In genomic region chr1:243945727-243946126, GRCh38 we compare ENCODE assay signal across 25 cellular contexts.
"Had no signal": no experiment of that assay in that cellular context is flagged by ENCODE, and none has a peak within 500 bp of the region (broad histone marks: within the 10 kb centered on the region; RNA-seq: fewer than 3 reads in every experiment).

No MANE protein-coding gene starts in this region.

- H3K9me3 Mint-ChIP-seq: memory B cell; mesothelial cell of epicardium; naive thymus-derived CD4-positive, alpha-beta T cell; nephron; stimulated activated naive B cell treated with anti-CD40 and anti-IgM and Interleukin-4, amounts not matched to agents 10 μg/mL and 1 μg/mL and 100 μg/mL, for 72 hours; stimulated activated naive CD8-positive, alpha-beta T cell treated with anti-CD3 and anti-CD28 coated beads, Interleukin-15, Interleukin-2, amounts not matched to agents 100 ng/mL and 50 ng/mL, for 24 hours; type B pancreatic cell had no signal

- H3K27ac ChIP-seq: esophagus squamous epithelium, ovary, psoas muscle, skin epidermis, spleen, thyroid gland had no signal

- H3K27ac Mint-ChIP-seq: memory B cell; mesothelial cell of epicardium; nephron; stimulated activated naive B cell treated with anti-CD40 and anti-IgM and Interleukin-4, amounts not matched to agents 10 μg/mL and 1 μg/mL and 100 μg/mL, for 72 hours; stimulated activated naive CD8-positive, alpha-beta T cell treated with anti-CD3 and anti-CD28 coated beads, Interleukin-15, Interleukin-2, amounts not matched to agents 100 ng/mL and 50 ng/mL, for 24 hours; type B pancreatic cell had no signal

- H3K4me3 ChIP-seq: dorsolateral prefrontal cortex, esophagus squamous epithelium, lung, mucosa of descending colon, ovary, psoas muscle, skin epidermis, spleen, thyroid gland had no signal

- H3K36me3 Mint-ChIP-seq: memory B cell; mesothelial cell of epicardium; naive thymus-derived CD4-positive, alpha-beta T cell; stimulated activated naive B cell treated with anti-CD40 and anti-IgM and Interleukin-4, amounts not matched to agents 10 μg/mL and 1 μg/mL and 100 μg/mL, for 72 hours; type B pancreatic cell had no signal

- H3K9me3 ChIP-seq: esophagus squamous epithelium, mucosa of descending colon, ovary, psoas muscle, spleen, thyroid gland had no signal

- H3K27me3 Mint-ChIP-seq: stimulated activated naive CD8-positive, alpha-beta T cell treated with anti-CD3 and anti-CD28 coated beads, Interleukin-15, Interleukin-2, amounts not matched to agents 100 ng/mL and 50 ng/mL, for 24 hours had no signal

- FAIRE-seq: colon, frontal cortex, keratinocyte had no signal

- H3K27me3 ChIP-seq: dorsolateral prefrontal cortex, ovary, thyroid gland had no signal

- ATAC-seq: left lobe of liver; mucosa of descending colon; naive thymus-derived CD4-positive, alpha-beta T cell; psoas muscle; stimulated activated naive B cell treated with anti-CD40 and anti-IgM and Interleukin-4, amounts not matched to agents 10 μg/mL and 1 μg/mL and 100 μg/mL, for 72 hours had no signal

- DNase-seq: central memory CD4-positive, alpha-beta T cell; dorsolateral prefrontal cortex; effector CD4-positive, alpha-beta T cell; esophagus squamous epithelium; mucosa of descending colon; naive thymus-derived CD4-positive, alpha-beta T cell; nucleus accumbens; ovary; psoas muscle; right cardiac atrium; spleen; stimulated activated CD4-positive, alpha-beta T cell treated with anti-CD3 and anti-CD28 coated beads, Interleukin-2, amount 100 ng/mL, for 48 hours; stimulated activated naive B cell treated with anti-CD40 and anti-IgM and Interleukin-4, amounts not matched to agents 10 μg/mL and 1 μg/mL and 100 μg/mL, for 72 hours; thyroid gland had no signal

- H3K4me3 Mint-ChIP-seq: memory B cell; mesothelial cell of epicardium; naive thymus-derived CD4-positive, alpha-beta T cell; nephron; stimulated activated naive B cell treated with anti-CD40 and anti-IgM and Interleukin-4, amounts not matched to agents 10 μg/mL and 1 μg/mL and 100 μg/mL, for 72 hours; stimulated activated naive CD8-positive, alpha-beta T cell treated with anti-CD3 and anti-CD28 coated beads, Interleukin-15, Interleukin-2, amounts not matched to agents 100 ng/mL and 50 ng/mL, for 24 hours; type B pancreatic cell had no signal

- H3K4me1 ChIP-seq: psoas muscle, spleen, thyroid gland had no signal

- H3K4me1 Mint-ChIP-seq: memory B cell; nephron; stimulated activated naive B cell treated with anti-CD40 and anti-IgM and Interleukin-4, amounts not matched to agents 10 μg/mL and 1 μg/mL and 100 μg/mL, for 72 hours had no signal

- H3K36me3 ChIP-seq: esophagus squamous epithelium, ovary, spleen, thyroid gland had no signal
